In the genomic region with DNA sequence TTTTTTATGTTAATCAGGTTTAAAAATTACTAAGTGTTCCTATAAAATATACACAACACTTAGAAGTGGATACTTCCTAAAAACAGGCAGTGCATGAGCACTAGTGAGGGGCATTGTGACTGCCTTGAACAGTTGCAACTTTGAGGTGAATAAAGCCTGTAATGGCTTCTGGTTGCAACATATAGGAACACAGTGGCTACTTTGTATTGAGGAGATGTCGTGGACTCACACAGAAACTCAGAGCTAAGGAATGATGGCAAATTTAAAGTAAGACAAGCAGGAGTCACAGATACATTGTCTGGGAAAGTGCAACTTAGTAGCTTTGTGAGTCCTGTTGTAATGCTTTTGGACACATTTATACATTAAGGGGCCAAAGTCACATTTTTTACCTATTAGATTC, we compare ENCODE assay signal across 8 cellular contexts. TPM values are rescaled to one million over a fixed set of nuclear protein-coding genes. Genes with fewer than 3 reads are reported as not detected.
DNase-seq lines count a peak whose midpoint lies in the region; ATAC-seq and TF ChIP-seq lines count a peak whose summit lies in the region.

No MANE protein-coding gene starts in this region.

- H3K36me3 Mint-ChIP-seq in CD4-positive, CD25-positive, alpha-beta regulatory T cell, result peaks cover 48% of the 10 kb centered on the region
- H3K36me3 Mint-ChIP-seq in neural crest cell (ENCODE audit: low read depth), result peaks cover 19% of the 10 kb centered on the region

- no peak overlapping the region; the same call in 1 of the 2 replicates for H3K9ac ChIP-seq in MM.1S (ENCODE audit: low read length)

- no peaks in the 10 kb centered on the region for H3K9me3 ChIP-seq in CD4-positive, CD25-positive, alpha-beta regulatory T cell (ENCODE audit: control insufficient read depth in 2 of 2, low read length in 2 of 2)
- no peaks in the 10 kb centered on the region for H3K9me3 ChIP-seq in MM.1S (replicated peaks; ENCODE audit: insufficient read depth, low read length)

- peaks cover 0 to 4% (median 0%) of the 10 kb centered on the region in 7 donors for H3K9me3 Mint-ChIP-seq in CD4-positive, CD25-positive, alpha-beta regulatory T cell
- no peaks in the 10 kb centered on the region for H3K9me3 Mint-ChIP-seq in neural crest cell

- peak overlapping the region; percentile 95 for H3K4me3 ChIP-seq in CD4-positive, CD25-positive, alpha-beta regulatory T cell (ENCODE audit: low read depth, low read length)
- peak overlapping the region; percentile 72 for H3K4me3 ChIP-seq in MM.1S (ENCODE audit: low read length)

- peaks cover 16% of the 10 kb centered on the region for H3K27me3 Mint-ChIP-seq in CD4-positive, CD25-positive, alpha-beta regulatory T cell
- no peaks in the 10 kb centered on the region for H3K27me3 Mint-ChIP-seq in neural crest cell (ENCODE audit: low read depth)

- H3K27ac ChIP-seq in CD4-positive, CD25-positive, alpha-beta regulatory T cell (ENCODE audit: insufficient read depth, low read length, poor library complexity, severe bottlenecking), result peak overlapping the region; percentile 99
- H3K27ac ChIP-seq in MM.1S (ENCODE audit: low read length), result no peak overlapping the region
- peak overlapping the region; percentile 83 for H3K27ac ChIP-seq in cingulate gyrus (ENCODE audit: low read depth, low read length)

- H3K4me1 ChIP-seq in CD4-positive, CD25-positive, alpha-beta regulatory T cell (ENCODE audit: control insufficient read depth, insufficient read depth, low read length, poor library complexity, severe bottlenecking), result peaks cover 33% of the 10 kb centered on the region
- no peaks in the 10 kb centered on the region for H3K4me1 ChIP-seq in MM.1S (ENCODE audit: low read length)

- no peak for ATAC-seq in CD4-positive, CD25-positive, alpha-beta regulatory T cell (ENCODE audit: low read depth in 2 of 2)
- no peak for ATAC-seq in HG02588 (IDR thresholded peaks at IDR 0.05; ENCODE audit: unreplicated experiment)

- H3K36me3 ChIP-seq in CD4-positive, CD25-positive, alpha-beta regulatory T cell (ENCODE audit: control insufficient read depth, insufficient read depth, low read length), result peaks cover 30% of the 10 kb centered on the region
- no peaks in the 10 kb centered on the region for H3K36me3 ChIP-seq in MM.1S (replicated peaks; ENCODE audit: insufficient read depth, low read length)

- peak overlapping the region; percentile 100 for H3K27ac Mint-ChIP-seq in CD4-positive, CD25-positive, alpha-beta regulatory T cell
- H3K27ac Mint-ChIP-seq in neural crest cell (ENCODE audit: unreplicated experiment), result no peak overlapping the region

- H3K4me1 Mint-ChIP-seq in CD4-positive, CD25-positive, alpha-beta regulatory T cell, result peaks cover 13 to 46% (median 34%) of the 10 kb centered on the region in 4 donors
- peaks cover 16% of the 10 kb centered on the region for H3K4me1 Mint-ChIP-seq in neural crest cell

- H3K9me2 ChIP-seq in MM.1S (replicated peaks; ENCODE audit: insufficient read depth, low read length), result no peaks in the 10 kb centered on the region

- TF ChIP-seq CTCF in MM.1S (IDR thresholded peaks at IDR 0.05; ENCODE audit: low read length) (no peak), neural crest cell (conservative IDR thresholded peaks at IDR 0.05) (no peak)

- H3K4me2 ChIP-seq in MM.1S (ENCODE audit: low read depth, low read length), result peak overlapping the region; percentile 50; the same call in 1 of the 2 replicates

- H3K4me3 Mint-ChIP-seq in CD4-positive, CD25-positive, alpha-beta regulatory T cell, result peak overlapping the region; percentile 95 to 99 (median 98)
- H3K4me3 Mint-ChIP-seq in neural crest cell, result peak overlapping the region; percentile 95

- no peaks in the 10 kb centered on the region for H3K27me3 ChIP-seq in CD4-positive, CD25-positive, alpha-beta regulatory T cell (ENCODE audit: control insufficient read depth, insufficient read depth, low read length)
- H3K27me3 ChIP-seq in MM.1S (replicated peaks; ENCODE audit: insufficient read depth, low read length), result no peaks in the 10 kb centered on the region

- H3F3A ChIP-seq in MM.1S (ENCODE audit: insufficient read depth, low read length), result peaks cover 7% of the 10 kb centered on the region; the same call in 1 of the 2 replicates

- DNase-seq in CD4-positive, CD25-positive, alpha-beta regulatory T cell, result peak in 1 of 3 donors; percentile 42
- no peak for DNase-seq in MM.1S
- no peak for DNase-seq in neural crest cell (ENCODE audit: low read depth, low spot score)
- no peak for DNase-seq in AG08396 (ENCODE audit: low spot score)
- no peak for DNase-seq in SHP77 (lab: John Stamatoyannopoulos, UW)
- DNase-seq in NCI-H146 (lab: John Stamatoyannopoulos, UW), result no peak

- peak overlapping the region; percentile 91 for H2AFZ ChIP-seq in MM.1S (ENCODE audit: low read length)

- peaks cover 20% of the 10 kb centered on the region for H3K79me2 ChIP-seq in MM.1S (ENCODE audit: low read length)

- H4K20me1 ChIP-seq in MM.1S (ENCODE audit: insufficient read depth, low read length), result no peaks in the 10 kb centered on the region

RNA-seq across cellular contexts. Expression of gene HLA-A, which starts 0.9 kb away (rescaled TPM):
- total RNA-seq in CD4-positive, CD25-positive, alpha-beta regulatory T cell, result 2,388 TPM
- polyA plus RNA-seq in CD4-positive, CD25-positive, alpha-beta regulatory T cell, result 1,000 to 10,000 TPM; 3,137 to 5,572 (median 4,009) TPM
- 126 and 131 TPM in 2 replicates for total RNA-seq in neural crest cell

Comparison
In these comparisons a context has a peak if more than half of its experiments do, and no peak if none do; other contexts are left out.
1. RNA of gene HLA-A, which starts 0.9 kb away (total RNA-seq): 2,388 TPM in CD4-positive, CD25-positive, alpha-beta regulatory T cell (single experiment); 126 to 131 TPM in neural crest cell; every median in the first group is over 10 times any median in the second.